14 cellular contexts compared by ENCODE assay signal in genomic region chr4:145531193-145531592, GRCh38. TPM values are rescaled to one million over a fixed set of nuclear protein-coding genes. Genes with fewer than 3 reads are reported as not detected.
DNase-seq lines count a peak whose midpoint lies in the region; ATAC-seq, FAIRE-seq and TF ChIP-seq lines count a peak whose summit lies in the region.
"Had no signal": no experiment of that assay in that cellular context is flagged by ENCODE, and none has a peak within 500 bp of the region (broad histone marks: within the 10 kb centered on the region; RNA-seq: fewer than 3 reads in every experiment).

No MANE protein-coding gene starts in this region.

- no peak overlapping the region for H2BK5ac ChIP-seq in mesenchymal stem cell (ENCODE audit: low read depth, low read length, poor library complexity, severe bottlenecking)

- no peak overlapping the region for H4K8ac ChIP-seq in mesenchymal stem cell (ENCODE audit: low read length)

- peak; percentile 60 for ATAC-seq in GM18498 (IDR thresholded peaks at IDR 0.05; ENCODE audit: unreplicated experiment)

- H3K4ac ChIP-seq in mesenchymal stem cell (ENCODE audit: low read depth in 1 of 2, low read length in 2 of 2) = no peak overlapping the region

- no peak overlapping the region for H3K14ac ChIP-seq in mesenchymal stem cell (ENCODE audit: low read length in 2 of 2)

- no peak overlapping the region for H3K4me3 Mint-ChIP-seq in glutamatergic neuron (ENCODE audit: unreplicated experiment)

- 95% methylated on average over 2 of the region's 3 CpGs for WGBS in mesenchymal stem cell

- H3K9me3 Mint-ChIP-seq in glutamatergic neuron (ENCODE audit: unreplicated experiment) = no peaks in the 10 kb centered on the region

- peaks cover 7% of the 10 kb centered on the region for H3K4me1 ChIP-seq in mesenchymal stem cell (ENCODE audit: control insufficient read depth, insufficient read depth, low read depth, low read length)
- H3K4me1 ChIP-seq: parathyroid adenoma had no signal

- H3K79me1 ChIP-seq in mesenchymal stem cell (replicated peaks; ENCODE audit: low read length, poor library complexity, severe bottlenecking) = peaks cover 36% of the 10 kb centered on the region

- H3K27ac ChIP-seq in mesenchymal stem cell (ENCODE audit: low read length, poor library complexity, severe bottlenecking) = no peak overlapping the region
- H3K27ac ChIP-seq: esophagus muscularis mucosa, parathyroid adenoma, RWPE1 had no signal

- H2AFZ ChIP-seq in mesenchymal stem cell (ENCODE audit: low read depth, low read length) = no peak overlapping the region
- H2AFZ ChIP-seq: parathyroid adenoma had no signal

- H2BK15ac ChIP-seq in mesenchymal stem cell (ENCODE audit: low read depth, poor library complexity, severe bottlenecking) = no peak overlapping the region

- no peak overlapping the region for H3K9ac ChIP-seq in mesenchymal stem cell (ENCODE audit: low read length)
- H3K9ac ChIP-seq: parathyroid adenoma had no signal

- H4K91ac ChIP-seq in mesenchymal stem cell (ENCODE audit: low read length) = no peak overlapping the region

- no peak overlapping the region for H3K4me3 ChIP-seq in mesenchymal stem cell (ENCODE audit: insufficient read depth in 1 of 2, low read depth in 1 of 2, low read length in 2 of 2)
- H3K4me3 ChIP-seq: esophagus muscularis mucosa had no signal

- H3K36me3 Mint-ChIP-seq in glutamatergic neuron (ENCODE audit: unreplicated experiment) = no peaks in the 10 kb centered on the region

- H3K27me3 Mint-ChIP-seq in glutamatergic neuron (ENCODE audit: unreplicated experiment) = peaks cover 2% of the 10 kb centered on the region

- TF ChIP-seq POLR2A in GM12891 (IDR thresholded peaks at IDR 0.05; ENCODE audit: low read depth, low read length) = no peak

- no peak overlapping the region for H2BK12ac ChIP-seq in mesenchymal stem cell (ENCODE audit: low read length in 2 of 2)

- no peak for FAIRE-seq in GM12891 (lab: Jason Lieb, UNC)

- H3K4me1 Mint-ChIP-seq in glutamatergic neuron (ENCODE audit: low read depth, unreplicated experiment) = peaks cover 24% of the 10 kb centered on the region

- no peak for TF ChIP-seq CTCF in glutamatergic neuron (IDR thresholded peaks at IDR 0.05; ENCODE audit: partially characterized antibody, unreplicated experiment)

- H3K9me3 ChIP-seq in mesenchymal stem cell (ENCODE audit: control insufficient read depth, low read length) = no peaks in the 10 kb centered on the region
- H3K9me3 ChIP-seq: esophagus muscularis mucosa had no signal

- H3K18ac ChIP-seq in mesenchymal stem cell (ENCODE audit: low read depth in 1 of 2, low read length in 2 of 2) = peak overlapping the region in 1 of 2 experiments; percentile 17

- H3K27me3 ChIP-seq in mesenchymal stem cell (ENCODE audit: control insufficient read depth in 1 of 2, insufficient read depth in 1 of 2, low read length in 2 of 2) = no peaks in the 10 kb centered on the region
- H3K27me3 ChIP-seq: esophagus muscularis mucosa had no signal

- no peak overlapping the region for H2AK5ac ChIP-seq in mesenchymal stem cell (ENCODE audit: low read length, severe bottlenecking)

- no peak overlapping the region for H3K23ac ChIP-seq in mesenchymal stem cell (ENCODE audit: low read length in 2 of 2)

- H2BK120ac ChIP-seq in mesenchymal stem cell (ENCODE audit: low read depth, low read length) = no peak overlapping the region

- H3K4me2 ChIP-seq in mesenchymal stem cell (ENCODE audit: low read length, poor library complexity, severe bottlenecking) = no peak overlapping the region

- H3K36me3 ChIP-seq in mesenchymal stem cell (ENCODE audit: control insufficient read depth in 1 of 2, insufficient read depth in 2 of 2, low read depth in 1 of 2, low read length in 2 of 2) = peaks cover 0 to 5% of the 10 kb centered on the region in 2 experiments
- H3K36me3 ChIP-seq: esophagus muscularis mucosa had no signal

- DNase-seq in NCI-H524 (lab: John Stamatoyannopoulos, UW) = peak; percentile 69 to 84
- DNase-seq in glutamatergic neuron = peak; percentile 37
- DNase-seq in nucleus accumbens (lab: John Stamatoyannopoulos, UW) = peak in 36 of 56 donors; percentile 1 to 72 (median 28)
- no peak for DNase-seq in SW480 (ENCODE audit: low spot score)
- no peak for DNase-seq in mesenteric fat pad (ENCODE audit: low spot score)
- no peak for DNase-seq in mesenchymal stem cell
- DNase-seq in GM12891 (ENCODE audit: insufficient read length, low spot score) = no peak
- DNase-seq: activated CD4-positive, alpha-beta T cell treated with anti-CD3 and anti-CD28 coated beads for 4 hours; DMS153; NCI-H446 treated with DMSO at 0.1 percent for 48 hours had no signal

- H3K27ac Mint-ChIP-seq in glutamatergic neuron (ENCODE audit: unreplicated experiment) = peak overlapping the region; percentile 59

TF ChIP-seq in GM12891, 5 proteins besides CTCF, POLR2A, EP300 and RAD21:
- no peak for TF ChIP-seq SPI1 (IDR thresholded peaks at IDR 0.05; ENCODE audit: low read depth, low read length)
- no peak for TF ChIP-seq TAF1 (IDR thresholded peaks at IDR 0.05; ENCODE audit: low read depth, low read length)
- no peak for TF ChIP-seq POLR2AphosphoS5 (IDR thresholded peaks at IDR 0.05; ENCODE audit: low read depth, low read length)
- TF ChIP-seq PAX5 (IDR thresholded peaks at IDR 0.05; ENCODE audit: insufficient read depth, low read length, severe bottlenecking) = no peak
- no peak for TF ChIP-seq POU2F2 (IDR thresholded peaks at IDR 0.05; ENCODE audit: low read depth, low read length)

RNA-seq across cellular contexts. Expression of gene SMAD1, which starts 49.5 kb away (rescaled TPM):
- total RNA-seq in glutamatergic neuron (ENCODE audit: unreplicated experiment) = 57.5 TPM
- 14.7 TPM for total RNA-seq in mesenteric fat pad
- polyA plus RNA-seq in mesenchymal stem cell (2013, experiment 1 of 2) = 16.8 TPM
- polyA plus RNA-seq in mesenchymal stem cell (2013, experiment 2 of 2) = 16.7 TPM
- 12.4 TPM for polyA plus RNA-seq in GM12891 (2012; ENCODE audit: low read depth, missing spikeins)

Comparison
In these comparisons a context has a peak if more than half of its experiments do, and no peak if none do; other contexts are left out.
1. DNase-seq: peak in NCI-H524 (2 of 2), glutamatergic neuron (single experiment) and nucleus accumbens (36 of 56); none in SW480 (single experiment), mesenteric fat pad (single experiment), mesenchymal stem cell (single experiment) and GM12891 (single experiment).